Comparison of ENCODE assay signal across 8 cellular contexts in the genomic region with DNA sequence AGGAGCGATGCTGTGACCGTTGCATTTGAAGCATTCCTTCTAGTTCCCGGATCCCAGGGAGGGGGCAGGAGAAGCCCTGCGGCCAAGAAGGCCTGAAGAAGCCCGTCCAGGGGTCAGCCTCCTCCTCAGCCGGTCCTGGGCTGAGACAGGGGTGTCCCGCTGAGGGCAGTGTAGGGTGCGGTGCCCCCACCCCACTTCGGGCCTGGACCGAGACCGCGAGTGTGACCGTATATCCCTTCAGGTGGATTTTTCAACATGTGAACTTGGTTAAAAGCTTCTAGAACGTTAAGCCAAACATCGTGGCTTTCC. TPM values are rescaled to one million over a fixed set of nuclear protein-coding genes. Genes with fewer than 3 reads are reported as not detected.
A peak's percentile ranks its signal among the peaks of the same experiment; 100 is the strongest.
DNase-seq lines count a peak whose midpoint lies in the region; ATAC-seq and TF ChIP-seq lines count a peak whose summit lies in the region.

No MANE protein-coding gene starts in this region.

- peaks cover 73% of the 10 kb centered on the region for H3K27me3 Mint-ChIP-seq in stimulated activated naive CD8-positive, alpha-beta T cell treated with anti-CD3 and anti-CD28 coated beads, Interleukin-15, Interleukin-2, amounts not matched to agents 100 ng/mL and 50 ng/mL, for 24 hours
- peaks cover 78% of the 10 kb centered on the region for H3K27me3 Mint-ChIP-seq in activated naive CD8-positive, alpha-beta T cell treated with anti-CD3 and anti-CD28 coated beads for 36 hours

- peak overlapping the region; percentile 31 to 67 for H3K4me3 ChIP-seq in mesenchymal stem cell (ENCODE audit: insufficient read depth in 1 of 2, low read depth in 1 of 2, low read length in 2 of 2)

- no peak overlapping the region for H2AFZ ChIP-seq in mesenchymal stem cell (ENCODE audit: low read depth, low read length)

- peaks cover 5% of the 10 kb centered on the region for H3K9me3 Mint-ChIP-seq in stimulated activated naive CD8-positive, alpha-beta T cell treated with anti-CD3 and anti-CD28 coated beads, Interleukin-15, Interleukin-2, amounts not matched to agents 100 ng/mL and 50 ng/mL, for 24 hours
- no peaks in the 10 kb centered on the region for H3K9me3 Mint-ChIP-seq in activated naive CD8-positive, alpha-beta T cell treated with anti-CD3 and anti-CD28 coated beads for 36 hours

- peaks cover 3% of the 10 kb centered on the region for H3K9me3 ChIP-seq in mesenchymal stem cell (ENCODE audit: control insufficient read depth, low read length)

- H3K4me2 ChIP-seq in mesenchymal stem cell (ENCODE audit: low read length, poor library complexity, severe bottlenecking), result peak overlapping the region; percentile 80

- no peak overlapping the region for H3K23ac ChIP-seq in mesenchymal stem cell (ENCODE audit: low read length in 2 of 2)

- no peaks in the 10 kb centered on the region for H3K36me3 ChIP-seq in mesenchymal stem cell (ENCODE audit: control insufficient read depth in 1 of 2, insufficient read depth in 2 of 2, low read depth in 1 of 2, low read length in 2 of 2)

- H3K79me1 ChIP-seq in mesenchymal stem cell (replicated peaks; ENCODE audit: low read length, poor library complexity, severe bottlenecking), result no peaks in the 10 kb centered on the region

- H2BK15ac ChIP-seq in mesenchymal stem cell (ENCODE audit: low read depth, poor library complexity, severe bottlenecking), result no peak overlapping the region

- no peak for TF ChIP-seq CTCF in GM20000 (IDR thresholded peaks at IDR 0.05; ENCODE audit: extremely low read depth, missing control alignments)

- peak overlapping the region; percentile 80 for H3K4me3 Mint-ChIP-seq in stimulated activated naive CD8-positive, alpha-beta T cell treated with anti-CD3 and anti-CD28 coated beads, Interleukin-15, Interleukin-2, amounts not matched to agents 100 ng/mL and 50 ng/mL, for 24 hours
- peak overlapping the region; percentile 82 for H3K4me3 Mint-ChIP-seq in activated naive CD8-positive, alpha-beta T cell treated with anti-CD3 and anti-CD28 coated beads for 36 hours

- peaks cover under 1% of the 10 kb centered on the region for H3K36me3 Mint-ChIP-seq in stimulated activated naive CD8-positive, alpha-beta T cell treated with anti-CD3 and anti-CD28 coated beads, Interleukin-15, Interleukin-2, amounts not matched to agents 100 ng/mL and 50 ng/mL, for 24 hours (ENCODE audit: low read depth)
- peaks cover 3% of the 10 kb centered on the region for H3K36me3 Mint-ChIP-seq in activated naive CD8-positive, alpha-beta T cell treated with anti-CD3 and anti-CD28 coated beads for 36 hours

- H4K91ac ChIP-seq in mesenchymal stem cell (ENCODE audit: low read length), result no peak overlapping the region

- peaks cover 41% of the 10 kb centered on the region for H3K4me1 ChIP-seq in mesenchymal stem cell (ENCODE audit: control insufficient read depth, insufficient read depth, low read depth, low read length)

- H3K18ac ChIP-seq in mesenchymal stem cell (ENCODE audit: low read depth in 1 of 2, low read length in 2 of 2), result no peak overlapping the region

- peak overlapping the region; percentile 19 for H4K8ac ChIP-seq in mesenchymal stem cell (ENCODE audit: low read length)

- no peak overlapping the region for H3K9ac ChIP-seq in mesenchymal stem cell (ENCODE audit: low read length)

- no peak for ATAC-seq in stimulated activated naive CD8-positive, alpha-beta T cell treated with anti-CD3 and anti-CD28 coated beads, Interleukin-15, Interleukin-2, amounts not matched to agents 100 U/mL and 50 U/mL, for 24 hours
- ATAC-seq in HG02610 (IDR thresholded peaks at IDR 0.05; ENCODE audit: unreplicated experiment), result no peak

- H3K27ac ChIP-seq in mesenchymal stem cell (ENCODE audit: low read length, poor library complexity, severe bottlenecking), result no peak overlapping the region

- no peak overlapping the region for H2BK120ac ChIP-seq in mesenchymal stem cell (ENCODE audit: low read depth, low read length)

- H3K4ac ChIP-seq in mesenchymal stem cell (ENCODE audit: low read depth in 1 of 2, low read length in 2 of 2), result no peak overlapping the region

- H2AK5ac ChIP-seq in mesenchymal stem cell (ENCODE audit: low read length, severe bottlenecking), result no peak overlapping the region

- peaks cover 27% of the 10 kb centered on the region for H3K4me1 Mint-ChIP-seq in stimulated activated naive CD8-positive, alpha-beta T cell treated with anti-CD3 and anti-CD28 coated beads, Interleukin-15, Interleukin-2, amounts not matched to agents 100 ng/mL and 50 ng/mL, for 24 hours (ENCODE audit: low read depth)
- peaks cover 9% of the 10 kb centered on the region for H3K4me1 Mint-ChIP-seq in activated naive CD8-positive, alpha-beta T cell treated with anti-CD3 and anti-CD28 coated beads for 36 hours

- no peak overlapping the region for H2BK12ac ChIP-seq in mesenchymal stem cell (ENCODE audit: low read length in 2 of 2)

- WGBS in mesenchymal stem cell, result 2% methylated on average over 15 of the region's 15 CpGs

- no peak overlapping the region for H3K27ac Mint-ChIP-seq in stimulated activated naive CD8-positive, alpha-beta T cell treated with anti-CD3 and anti-CD28 coated beads, Interleukin-15, Interleukin-2, amounts not matched to agents 100 ng/mL and 50 ng/mL, for 24 hours
- H3K27ac Mint-ChIP-seq in activated naive CD8-positive, alpha-beta T cell treated with anti-CD3 and anti-CD28 coated beads for 36 hours, result no peak overlapping the region

- no peak overlapping the region for H2BK5ac ChIP-seq in mesenchymal stem cell (ENCODE audit: low read depth, low read length, poor library complexity, severe bottlenecking)

- H3K14ac ChIP-seq in mesenchymal stem cell (ENCODE audit: low read length in 2 of 2), result no peak overlapping the region

- no peak for DNase-seq in stimulated activated naive CD8-positive, alpha-beta T cell treated with anti-CD3 and anti-CD28 coated beads, Interleukin-15, Interleukin-2, amounts not matched to agents 100 U/mL and 50 U/mL, for 24 hours
- no peak for DNase-seq in activated naive CD8-positive, alpha-beta T cell treated with anti-CD3 and anti-CD28 coated beads for 36 hours
- no peak for DNase-seq in mesenchymal stem cell
- DNase-seq in GM20000 (ENCODE audit: low spot score), result no peak
- DNase-seq in SIG-M5 treated with dmso at 0.1 percent for 504 hours (lab: John Stamatoyannopoulos, UW; ENCODE audit: unreplicated experiment), result no peak
- no peak for DNase-seq in kidney tubule cell (ENCODE audit: low spot score)

- peaks cover 40 to 83% of the 10 kb centered on the region in 2 experiments for H3K27me3 ChIP-seq in mesenchymal stem cell (ENCODE audit: control insufficient read depth in 1 of 2, insufficient read depth in 1 of 2, low read length in 2 of 2)

RNA-seq across cellular contexts. Expression of a gene that starts 2.8 kb away (rescaled TPM):
- not detected for total RNA-seq in activated naive CD8-positive, alpha-beta T cell treated with anti-CD3 and anti-CD28 coated beads for 36 hours
- 0.04 TPM for polyA plus RNA-seq in mesenchymal stem cell (2013, experiment 1 of 2)
- 0.07 TPM for polyA plus RNA-seq in mesenchymal stem cell (2013, experiment 2 of 2)
